ENCODE assay signal across 8 cellular contexts in genomic region chr12:52280319-52280795, GRCh38. TPM values are rescaled to one million over a fixed set of nuclear protein-coding genes. Genes with fewer than 3 reads are reported as not detected.
DNase-seq lines count a peak whose midpoint lies in the region; ATAC-seq lines count a peak whose summit lies in the region.

No MANE protein-coding gene starts in this region.

- DNase-seq in DMS53 treated with DMSO at 0.1 percent for 48 hours (lab: John Stamatoyannopoulos, UW; ENCODE audit: unreplicated experiment), result peak; percentile 58
- DNase-seq in NOMO-1 treated with dmso at 0.1 percent for 144 hours (lab: John Stamatoyannopoulos, UW; ENCODE audit: unreplicated experiment), result peak; percentile 15
- DNase-seq in trophoblast cell, result peak; percentile 37 to 70
- DNase-seq in stimulated activated naive B cell treated with anti-CD40 and anti-IgM and Interleukin-4, amounts not matched to agents 10 μg/mL and 1 μg/mL and 100 μg/mL, for 72 hours, result no peak
- no peak for DNase-seq in cerebellum (ENCODE audit: low spot score)
- no peak for DNase-seq in cerebellar cortex (ENCODE audit: low spot score)

- H3K4me1 Mint-ChIP-seq in stimulated activated naive B cell treated with anti-CD40 and anti-IgM and Interleukin-4, amounts not matched to agents 10 μg/mL and 1 μg/mL and 100 μg/mL, for 72 hours, result peaks cover 7 to 12% of the 10 kb centered on the region in 2 donors

- peak overlapping the region; percentile 14 for H3K4me2 ChIP-seq in trophoblast cell (ENCODE audit: low read length)

- peaks cover 23 to 27% of the 10 kb centered on the region in 2 experiments for H3K4me1 ChIP-seq in trophoblast cell (ENCODE audit: control insufficient read depth in 1 of 2, insufficient read depth in 2 of 2, low read length in 2 of 2)

- no peaks in the 10 kb centered on the region for H3K79me2 ChIP-seq in trophoblast cell (ENCODE audit: control insufficient read depth, insufficient read depth, low read length, poor library complexity)

- H4K91ac ChIP-seq in trophoblast cell (ENCODE audit: low read depth, low read length), result no peak overlapping the region

- H4K12ac ChIP-seq in trophoblast cell (ENCODE audit: low read depth, low read length), result no peak overlapping the region

- peaks cover 6% of the 10 kb centered on the region for H3K79me1 ChIP-seq in trophoblast cell (ENCODE audit: low read length)

- no peak overlapping the region for H3K18ac ChIP-seq in trophoblast cell (ENCODE audit: low read length)

- no peak overlapping the region for H3K27ac Mint-ChIP-seq in stimulated activated naive B cell treated with anti-CD40 and anti-IgM and Interleukin-4, amounts not matched to agents 10 μg/mL and 1 μg/mL and 100 μg/mL, for 72 hours

- H3K14ac ChIP-seq in trophoblast cell (ENCODE audit: low read length), result no peak overlapping the region

- no CpG with 5 or more reads among the region's 3 CpGs for WGBS in trophoblast cell (ENCODE audit: extremely low coverage, insufficient coverage, insufficient read length)

- H2BK120ac ChIP-seq in trophoblast cell (ENCODE audit: insufficient read depth, low read length, poor library complexity), result peak overlapping the region; percentile 57

- H3K36me3 Mint-ChIP-seq in stimulated activated naive B cell treated with anti-CD40 and anti-IgM and Interleukin-4, amounts not matched to agents 10 μg/mL and 1 μg/mL and 100 μg/mL, for 72 hours, result no peaks in the 10 kb centered on the region

- H3K9me3 Mint-ChIP-seq in stimulated activated naive B cell treated with anti-CD40 and anti-IgM and Interleukin-4, amounts not matched to agents 10 μg/mL and 1 μg/mL and 100 μg/mL, for 72 hours, result no peaks in the 10 kb centered on the region

- no peak overlapping the region for H3K4me3 Mint-ChIP-seq in stimulated activated naive B cell treated with anti-CD40 and anti-IgM and Interleukin-4, amounts not matched to agents 10 μg/mL and 1 μg/mL and 100 μg/mL, for 72 hours

- H2AK5ac ChIP-seq in trophoblast cell (ENCODE audit: low read length), result no peak overlapping the region

- peak overlapping the region; percentile 38 for H3K27ac ChIP-seq in trophoblast cell (ENCODE audit: low read depth, low read length)

- no peak overlapping the region for H2AFZ ChIP-seq in trophoblast cell (ENCODE audit: insufficient read depth, low read length, poor library complexity)

- H3K9me3 ChIP-seq in trophoblast cell (ENCODE audit: insufficient read depth, low read depth, low read length), result no peaks in the 10 kb centered on the region

- no peak overlapping the region for H3K4ac ChIP-seq in trophoblast cell (ENCODE audit: low read depth, low read length)

- peak; percentile 93 for ATAC-seq in esophagus mucosa
- no peak for ATAC-seq in GM21717 (IDR thresholded peaks at IDR 0.05; ENCODE audit: unreplicated experiment)
- no peak for ATAC-seq in stimulated activated naive B cell treated with anti-CD40 and anti-IgM and Interleukin-4, amounts not matched to agents 10 μg/mL and 1 μg/mL and 100 μg/mL, for 72 hours (replicated peaks)

- no peaks in the 10 kb centered on the region for H3K36me3 ChIP-seq in trophoblast cell (ENCODE audit: control insufficient read depth in 1 of 2, insufficient read depth in 2 of 2, low read length in 2 of 2)

- H3K4me3 ChIP-seq in trophoblast cell (ENCODE audit: low read depth, low read length), result no peak overlapping the region

- H2BK12ac ChIP-seq in trophoblast cell (ENCODE audit: low read length), result peak overlapping the region; percentile 68

- no peak overlapping the region for H2BK5ac ChIP-seq in trophoblast cell (ENCODE audit: low read depth, low read length, poor library complexity)

- H3K27me3 Mint-ChIP-seq in stimulated activated naive B cell treated with anti-CD40 and anti-IgM and Interleukin-4, amounts not matched to agents 10 μg/mL and 1 μg/mL and 100 μg/mL, for 72 hours, result peaks cover 46 to 47% of the 10 kb centered on the region in 2 donors

- no peaks in the 10 kb centered on the region for H3K27me3 ChIP-seq in trophoblast cell (ENCODE audit: insufficient read depth, low read length)

- H4K8ac ChIP-seq in trophoblast cell (ENCODE audit: low read depth, low read length), result no peak overlapping the region

- no peak overlapping the region for H3K23ac ChIP-seq in trophoblast cell (ENCODE audit: low read length)

- H3K9ac ChIP-seq in trophoblast cell (ENCODE audit: low read length), result no peak overlapping the region

RNA-seq across cellular contexts. Expression of gene KRT86, which starts 5.9 kb away (rescaled TPM):
- total RNA-seq in esophagus mucosa (not detected), cerebellum (not detected)
- polyA plus RNA-seq in trophoblast cell (2013), result 0.10 and 0.14 TPM in 2 replicates

RNA-seq across cellular contexts. Expression of gene KRT81, which starts 11.0 kb away (rescaled TPM):
- not detected for total RNA-seq in esophagus mucosa
- 0.10 and 0.15 TPM in 2 replicates for polyA plus RNA-seq in trophoblast cell (2013)
- not detected for total RNA-seq in cerebellum

RNA-seq across cellular contexts. Expression of gene KRT83, which starts 40.8 kb away (rescaled TPM):
- total RNA-seq in esophagus mucosa (not detected), cerebellum (not detected)
- polyA plus RNA-seq in trophoblast cell (2013), result not detected in 2 replicates

RNA-seq across cellular contexts. Expression of gene KRT7, which starts 47.3 kb away (rescaled TPM):
- total RNA-seq in esophagus mucosa, result 113 TPM
- polyA plus RNA-seq in trophoblast cell (2013), result 666 and 746 TPM in 2 replicates
- not detected for total RNA-seq in cerebellum

Comparison
In these comparisons a context has a peak if more than half of its experiments do, and no peak if none do; other contexts are left out.
1. DNase-seq: peak in DMS53 treated with DMSO at 0.1 percent for 48 hours (single experiment), NOMO-1 treated with dmso at 0.1 percent for 144 hours (single experiment) and trophoblast cell (2 of 2); none in stimulated activated naive B cell treated with anti-CD40 and anti-IgM and Interleukin-4, amounts not matched to agents 10 μg/mL and 1 μg/mL and 100 μg/mL, for 72 hours (single experiment), cerebellum (single experiment) and cerebellar cortex (single experiment).